Comparison of ENCODE assay signal across 9 cellular contexts in the genomic region with DNA sequence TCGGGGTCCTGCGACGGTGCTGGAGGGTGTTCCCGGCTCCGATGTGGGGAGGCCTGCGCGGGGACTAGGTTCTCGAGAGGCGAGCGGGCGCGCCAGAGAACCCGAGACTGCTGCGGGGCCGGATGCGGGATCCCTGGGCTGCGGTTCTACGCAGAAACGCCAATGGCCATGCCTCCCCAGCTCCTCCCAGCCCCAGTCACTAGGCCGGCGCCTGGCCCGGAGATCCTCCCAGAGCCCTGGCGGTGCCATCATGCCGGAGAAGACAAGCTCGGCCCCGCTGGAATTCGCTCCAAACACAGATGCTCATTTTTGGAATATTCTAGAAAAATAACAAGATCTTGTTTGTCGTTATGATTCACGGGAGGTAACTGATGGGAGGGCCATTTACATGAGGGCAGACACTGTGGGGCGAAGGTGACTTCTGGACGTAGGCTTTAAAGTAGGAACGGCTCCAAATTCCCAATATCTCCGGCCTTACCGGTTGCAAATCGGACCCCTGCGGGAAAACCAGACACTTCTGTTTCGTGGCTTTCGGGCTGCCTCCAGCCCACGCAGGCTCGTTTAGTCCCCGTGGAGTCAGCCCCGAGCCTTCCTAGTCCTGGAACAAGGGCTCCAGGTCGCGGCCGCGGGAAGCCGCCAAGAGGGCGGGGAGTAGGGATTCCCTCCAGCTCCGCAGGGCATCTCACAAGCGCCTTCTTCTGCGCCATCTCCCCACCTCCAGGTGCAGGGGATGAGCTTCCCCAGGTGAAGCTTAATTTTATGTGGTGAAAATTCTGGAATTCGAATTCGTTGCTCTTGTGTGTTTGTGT.
DNase-seq lines count a peak whose midpoint lies in the region; ATAC-seq and TF ChIP-seq lines count a peak whose summit lies in the region.
"Had no signal": no experiment of that assay in that cellular context is flagged by ENCODE, and none has a peak within 500 bp of the region (broad histone marks: within the 10 kb centered on the region; RNA-seq: fewer than 3 reads in every experiment).

No MANE protein-coding gene starts in this region.

- H3K4me3 Mint-ChIP-seq in activated T-cell treated with anti-CD3 and anti-CD28 coated beads, Interleukin-2, amount 50 U/mL, for 72 hours = peak overlapping the region; percentile 92 to 95

- intact Hi-C loops in spleen (cut with DNase I; ENCODE audit: low total_unique reads) = no loop called here

- H3K27ac Mint-ChIP-seq in activated T-cell treated with anti-CD3 and anti-CD28 coated beads, Interleukin-2, amount 50 U/mL, for 72 hours = peak overlapping the region; percentile 71

- TF ChIP-seq CTCF in spleen (IDR thresholded peaks at IDR 0.05 in 8 of 11, conservative IDR thresholded peaks at IDR 0.05 in 3 of 11) = no peak

- no peak for ATAC-seq in activated T-cell treated with anti-CD3 and anti-CD28 coated beads, Interleukin-2, amount 50 U/mL, for 72 hours (replicated peaks in 1 of 2)
- ATAC-seq in HG03280 (IDR thresholded peaks at IDR 0.05; ENCODE audit: unreplicated experiment) (no peak), GM18511 (IDR thresholded peaks at IDR 0.05; ENCODE audit: unreplicated experiment) (no peak)

- H3K4me1 ChIP-seq in iPS-15b (ENCODE audit: control insufficient read depth, insufficient read depth, low read length) (peaks cover 15% of the 10 kb centered on the region), spleen (peaks cover 26 to 65% (median 55%) of the 10 kb centered on the region in 6 donors), SJCRH30 (no peaks in the 10 kb centered on the region)

- 5 to 13% (median 7%) methylated on average over 31 to 53 of the region's 53 CpGs for WGBS in spleen, 5 donors

- H3K9ac ChIP-seq in iPS-15b (ENCODE audit: low read depth, low read length) = no peak overlapping the region

- H3K27me3 ChIP-seq in iPS-15b (ENCODE audit: control insufficient read depth, insufficient read depth, low read length) (peaks cover 100% of the 10 kb centered on the region), spleen (replicated peaks in 1 of 7) (peaks cover 40 to 100% (median 100%) of the 10 kb centered on the region in 7 donors), SJCRH30 (peaks cover 6% of the 10 kb centered on the region; the same call in 1 of the 2 replicates)

- H3K4me3 ChIP-seq in GM08714 (ENCODE audit: low read length) (peak overlapping the region; percentile 51; the same call in 1 of the 2 replicates), iPS-15b (ENCODE audit: low read depth, low read length) (peak overlapping the region; percentile 1), spleen (peak overlapping the region; percentile 16 to 66 (median 32)), SJCRH30 (no peak overlapping the region)
- H3K4me3 ChIP-seq: SK-N-MC had no signal

- H3K9me3 Mint-ChIP-seq in activated T-cell treated with anti-CD3 and anti-CD28 coated beads, Interleukin-2, amount 50 U/mL, for 72 hours = no peaks in the 10 kb centered on the region

- TF ChIP-seq POLR2A in spleen (IDR thresholded peaks at IDR 0.05) = no peak

- H3K36me3 Mint-ChIP-seq in activated T-cell treated with anti-CD3 and anti-CD28 coated beads, Interleukin-2, amount 50 U/mL, for 72 hours (ENCODE audit: insufficient read depth in 2 of 2) = no peaks in the 10 kb centered on the region

- DNase-seq in activated T-cell treated with anti-CD3 and anti-CD28 coated beads, Interleukin-2, amount 50 U/mL, for 72 hours = peak in 1 of 2 donors; percentile 30
- DNase-seq in spleen = no peak
- DNase-seq in SJCRH30 = no peak
- no peak for DNase-seq in islet precursor cell

- peaks cover 96% of the 10 kb centered on the region for H3K27me3 Mint-ChIP-seq in activated T-cell treated with anti-CD3 and anti-CD28 coated beads, Interleukin-2, amount 50 U/mL, for 72 hours (ENCODE audit: low read depth)

- peaks cover 37% of the 10 kb centered on the region for H3K4me1 Mint-ChIP-seq in activated T-cell treated with anti-CD3 and anti-CD28 coated beads, Interleukin-2, amount 50 U/mL, for 72 hours (ENCODE audit: low read depth)

- no peaks in the 10 kb centered on the region for H3K9me3 ChIP-seq in iPS-15b (ENCODE audit: control insufficient read depth, insufficient read depth, low read length)
- H3K9me3 ChIP-seq in spleen = no peaks in the 10 kb centered on the region
- no peaks in the 10 kb centered on the region for H3K9me3 ChIP-seq in SJCRH30 (replicated peaks)

- H3K36me3 ChIP-seq in iPS-15b (ENCODE audit: control insufficient read depth, insufficient read depth, low read length) = no peaks in the 10 kb centered on the region
- H3K36me3 ChIP-seq in spleen = no peaks in the 10 kb centered on the region
- no peaks in the 10 kb centered on the region for H3K36me3 ChIP-seq in SJCRH30

- H3K27ac ChIP-seq in spleen (no peak overlapping the region), SJCRH30 (no peak overlapping the region)
